In genomic region chr10:103057980-103058568, GRCh38 we compare ENCODE assay signal across 33 cellular contexts.
DNase-seq lines count a peak whose midpoint lies in the region; ATAC-seq and TF ChIP-seq lines count a peak whose summit lies in the region.
"Had no signal": no experiment of that assay in that cellular context is flagged by ENCODE, and none has a peak within 500 bp of the region (broad histone marks: within the 10 kb centered on the region; RNA-seq: fewer than 3 reads in every experiment).

No MANE protein-coding gene starts in this region.

- no peak for TF ChIP-seq POLR2A in tibial nerve (IDR thresholded peaks at IDR 0.05)

- no peak for TF ChIP-seq EP300 in tibial nerve (IDR thresholded peaks at IDR 0.05)

- no peak for DNase-seq in ascending aorta (ENCODE audit: low spot score in 2 of 2)
- DNase-seq in left ventricle myocardium inferior: no peak
- no peak for DNase-seq in thoracic aorta (ENCODE audit: low spot score)
- DNase-seq in T-helper 9 cell: no peak
- DNase-seq in tibial nerve (ENCODE audit: low spot score in 2 of 2): no peak
- DNase-seq: activated CD4-positive, alpha-beta T cell treated with anti-CD3 and anti-CD28 coated beads, Interleukin-2, amount 10 ng/mL, durations not matched to agents 24 days and 14 days; activated effector memory CD4-positive, alpha-beta T cell treated with Interleukin-2 at 50 U/mL for 16 hours; activated naive CD8-positive, alpha-beta T cell treated with anti-CD3 and anti-CD28 coated beads for 36 hours; activated T-cell treated with anti-CD3 and anti-CD28 coated beads, Interleukin-2, amount 50 U/mL, for 1 hour; aorta; BE2C; CD8-positive, alpha-beta memory T cell; cortex of kidney; DMS153; effector memory CD8-positive, alpha-beta T cell; foreskin keratinocyte; head of caudate nucleus; Karpas-422; kidney glomerular epithelial cell; mucosa of descending colon; NCI-H1436; NCI-H2081 treated with DMSO at 0.1 percent for 48 hours; NCI-H226; SIG-M5; small intestine; stimulated activated naive CD4-positive, alpha-beta T cell treated with Interleukin-2 at 50 U/mL for 16 hours had no signal

- H3K9me3 ChIP-seq in HEK293 (ENCODE audit: control insufficient read depth, insufficient read depth, low read depth, low read length): no peaks in the 10 kb centered on the region
- H3K9me3 ChIP-seq in ascending aorta: no peaks in the 10 kb centered on the region
- no peaks in the 10 kb centered on the region for H3K9me3 ChIP-seq in left ventricle myocardium inferior (replicated peaks)
- no peaks in the 10 kb centered on the region for H3K9me3 ChIP-seq in thoracic aorta
- no peaks in the 10 kb centered on the region for H3K9me3 ChIP-seq in tibial nerve
- H3K9me3 ChIP-seq: BE2C, mucosa of descending colon, suprapubic skin had no signal

- no peaks in the 10 kb centered on the region for H3K27me3 ChIP-seq in ascending aorta
- H3K27me3 ChIP-seq in left ventricle myocardium inferior (ENCODE audit: low read depth): no peaks in the 10 kb centered on the region
- no peaks in the 10 kb centered on the region for H3K27me3 ChIP-seq in thoracic aorta (replicated peaks; ENCODE audit: insufficient read depth)
- H3K27me3 ChIP-seq in tibial nerve: no peaks in the 10 kb centered on the region
- H3K27me3 ChIP-seq: BE2C, cardiac muscle cell, foreskin keratinocyte, suprapubic skin had no signal

- CTCF ChIA-PET in HEK293 (lab: Yijun Ruan, JAX): interaction anchor here (0.6 to 1.4 kb wide), 4 partner anchors 11 to 297 kb away, joined by 3 to 8 read pairs (median 5); partner anchors contain the start of gene CNNM2

- no peak for ATAC-seq in thoracic aorta (ENCODE audit: insufficient number of reproducible peaks, low FRiP score, low read depth)
- no peak for ATAC-seq in HG03442 (IDR thresholded peaks at IDR 0.05; ENCODE audit: unreplicated experiment)
- ATAC-seq: effector memory CD8-positive, alpha-beta T cell; foreskin keratinocyte; mucosa of descending colon; natural killer cell treated with Interleukin-12 subunit alpha and Interleukin-12 subunit beta and Interleukin-15 and Interleukin-18, amount 100 ng/mL, for 72 hours had no signal

- H3K36me3 ChIP-seq in HEK293 (ENCODE audit: control insufficient read depth in 2 of 2, insufficient read depth in 1 of 2, low read length in 2 of 2): peaks cover 0 to 4% of the 10 kb centered on the region in 2 experiments; a peak in 2 of 3 replicates
- H3K36me3 ChIP-seq in ascending aorta: no peaks in the 10 kb centered on the region
- H3K36me3 ChIP-seq in left ventricle myocardium inferior: peaks cover 7% of the 10 kb centered on the region
- H3K36me3 ChIP-seq in thoracic aorta: no peaks in the 10 kb centered on the region
- peaks cover 0 to 10% (median 0%) of the 10 kb centered on the region in 3 donors for H3K36me3 ChIP-seq in tibial nerve
- H3K36me3 ChIP-seq: BE2C, cardiac muscle cell had no signal

- H3K4me1 ChIP-seq in HEK293 (ENCODE audit: control insufficient read depth, insufficient read depth, low read length) (peaks cover 7% of the 10 kb centered on the region), ascending aorta (peaks cover 0 to 25% of the 10 kb centered on the region in 2 donors), left ventricle myocardium inferior (peaks cover 37% of the 10 kb centered on the region), thoracic aorta (ENCODE audit: control insufficient read depth in 1 of 2, low read depth in 2 of 2) (peaks cover 13 to 37% of the 10 kb centered on the region in 2 donors), tibial nerve (peaks cover 0 to 10% (median 0%) of the 10 kb centered on the region in 4 donors)
- H3K4me1 ChIP-seq: BE2C, foreskin keratinocyte, suprapubic skin had no signal

- POLR2A ChIA-PET in HEK293 (lab: Yijun Ruan, JAX): no interaction called here

- intact Hi-C loops in ascending aorta (cut with DNase I): no loop called here
- intact Hi-C loops in left ventricle myocardium inferior (cut with micrococcal nuclease): no loop called here

- TF ChIP-seq CTCF in HEK293 (tag by site-specific recombination; IDR thresholded peaks at IDR 0.05): no peak
- TF ChIP-seq CTCF in ascending aorta (IDR thresholded peaks at IDR 0.05): no peak
- TF ChIP-seq CTCF in left ventricle myocardium inferior (IDR thresholded peaks at IDR 0.05; ENCODE audit: borderline replicate concordance): no peak
- no peak for TF ChIP-seq CTCF in thoracic aorta (IDR thresholded peaks at IDR 0.05)
- TF ChIP-seq CTCF in tibial nerve (IDR thresholded peaks at IDR 0.05): no peak

- H3K27ac ChIP-seq in HEK293 (ENCODE audit: extremely low read depth, low read depth, low read length) (no peak overlapping the region), ascending aorta (peak overlapping the region; percentile 59 to 80), left ventricle myocardium inferior (replicated peaks) (peak overlapping the region; percentile 80), thoracic aorta (peak overlapping the region; percentile 56 to 63), tibial nerve (no peak overlapping the region)
- H3K27ac ChIP-seq: cardiac muscle cell, foreskin keratinocyte, suprapubic skin, VCaP had no signal

- H3K4me3 ChIP-seq in HEK293 (ENCODE audit: low read depth, low read length) (no peak overlapping the region), ascending aorta (no peak overlapping the region), left ventricle myocardium inferior (no peak overlapping the region), thoracic aorta (no peak overlapping the region), tibial nerve (no peak overlapping the region)
- H3K4me3 ChIP-seq: cardiac muscle cell, lung, mucosa of descending colon, suprapubic skin had no signal

- 72 to 74% methylated on average over 5 of the region's 5 CpGs for WGBS in tibial nerve, 2 donors

TF ChIP-seq in HEK293, 187 proteins besides CTCF, POLR2A, EP300 and RAD21:
- TF ChIP-seq ZNF184 (tag by site-specific recombination; IDR thresholded peaks at IDR 0.05): peak; percentile 94
- no peak for TF ChIP-seq HOXC10 (CRISPR knock-in tag; IDR thresholded peaks at IDR 0.05)
- no peak for TF ChIP-seq ZNF701 (tag by site-specific recombination; IDR thresholded peaks at IDR 0.05)

Comparison
In these comparisons a context has a peak if more than half of its experiments do, and no peak if none do; other contexts are left out.
1. H3K27ac ChIP-seq: peak in ascending aorta (2 of 2), left ventricle myocardium inferior (single experiment) and thoracic aorta (2 of 2); none in HEK293 (single experiment) and tibial nerve (0 of 4).